8 cellular contexts compared by ENCODE assay signal in genomic region chr1:91851130-91852010, GRCh38. TPM values are rescaled to one million over a fixed set of nuclear protein-coding genes. Genes with fewer than 3 reads are reported as not detected.
A peak's percentile ranks its signal among the peaks of the same experiment; 100 is the strongest.
DNase-seq lines count a peak whose midpoint lies in the region; ATAC-seq and TF ChIP-seq lines count a peak whose summit lies in the region.

No MANE protein-coding gene starts in this region.

- no peaks in the 10 kb centered on the region for H3K9me3 ChIP-seq in fibroblast of lung (ENCODE audit: control insufficient read depth, insufficient read depth, low read depth, low read length)
- H3K9me3 ChIP-seq in osteoblast (ENCODE audit: low read depth, low read length): no peaks in the 10 kb centered on the region

- H3K79me2 ChIP-seq in fibroblast of lung (ENCODE audit: control insufficient read depth, insufficient read depth, low read length): peaks cover 31% of the 10 kb centered on the region
- H3K79me2 ChIP-seq in osteoblast (ENCODE audit: insufficient read depth, low read length): peaks cover 26% of the 10 kb centered on the region

- no peaks in the 10 kb centered on the region for H3K36me3 Mint-ChIP-seq in activated naive CD8-positive, alpha-beta T cell treated with anti-CD3 and anti-CD28 coated beads, Interleukin-2, amount 50 U/mL, for 24 hours (ENCODE audit: low read depth)

- peaks cover 8% of the 10 kb centered on the region for H3K4me1 Mint-ChIP-seq in activated naive CD8-positive, alpha-beta T cell treated with anti-CD3 and anti-CD28 coated beads, Interleukin-2, amount 50 U/mL, for 24 hours

- peak overlapping the region; percentile 75 for H3K27ac ChIP-seq in fibroblast of lung (ENCODE audit: insufficient read depth, low read length)
- H3K27ac ChIP-seq in osteoblast (ENCODE audit: low read depth, low read length): peak overlapping the region; percentile 77

- DNase-seq in DMS 273 (lab: John Stamatoyannopoulos, UW; ENCODE audit: unreplicated experiment) (peak; percentile 85), NCI-H748 treated with DMSO at 0.1 percent for 48 hours (lab: John Stamatoyannopoulos, UW) (peak; percentile 30), fibroblast of lung (ENCODE audit: low read depth in 2 of 2) (peak; percentile 74 to 96), osteoblast (ENCODE audit: insufficient read length, low spot score, missing footprints) (peak; percentile 87)
- no peak for DNase-seq in activated naive CD8-positive, alpha-beta T cell treated with anti-CD3 and anti-CD28 coated beads, Interleukin-2, amount 50 U/mL, for 24 hours

- no peak for ATAC-seq in HG03565 (IDR thresholded peaks at IDR 0.05; ENCODE audit: unreplicated experiment)
- no peak for ATAC-seq in HG03571 (IDR thresholded peaks at IDR 0.05; ENCODE audit: unreplicated experiment)
- ATAC-seq in activated naive CD8-positive, alpha-beta T cell treated with anti-CD3 and anti-CD28 coated beads, Interleukin-2, amount 50 U/mL, for 24 hours: no peak
- ATAC-seq in HG03139 (IDR thresholded peaks at IDR 0.05; ENCODE audit: unreplicated experiment): no peak

- peaks cover 14% of the 10 kb centered on the region for H3K4me1 ChIP-seq in fibroblast of lung (ENCODE audit: control insufficient read depth, extremely low read depth, insufficient read depth, low read length)
- peaks cover 15% of the 10 kb centered on the region for H3K4me1 ChIP-seq in osteoblast (ENCODE audit: insufficient read depth, low read length)

- peak overlapping the region; percentile 31 to 48 (median 42) for H3K4me3 ChIP-seq in fibroblast of lung (replicated peaks in 1 of 4; ENCODE audit: control extremely low read depth in 1 of 4, insufficient read depth in 1 of 4, low read depth in 3 of 4, low read length in 4 of 4)
- H3K4me3 ChIP-seq in osteoblast (ENCODE audit: insufficient read depth, low read length): peak overlapping the region; percentile 70

- H3K27ac Mint-ChIP-seq in activated naive CD8-positive, alpha-beta T cell treated with anti-CD3 and anti-CD28 coated beads, Interleukin-2, amount 50 U/mL, for 24 hours: no peak overlapping the region

- H3K27me3 Mint-ChIP-seq in activated naive CD8-positive, alpha-beta T cell treated with anti-CD3 and anti-CD28 coated beads, Interleukin-2, amount 50 U/mL, for 24 hours: no peaks in the 10 kb centered on the region

- H2AFZ ChIP-seq in fibroblast of lung (ENCODE audit: low read length) (peak overlapping the region; percentile 44), osteoblast (ENCODE audit: low read length) (peak overlapping the region; percentile 90)

- TF ChIP-seq CTCF in fibroblast of lung (conservative IDR thresholded peaks at IDR 0.05 in 1 of 2, IDR thresholded peaks at IDR 0.05 in 1 of 2; ENCODE audit: low read depth in 1 of 2, low read length in 2 of 2): no peak
- no peak for TF ChIP-seq CTCF in osteoblast (IDR thresholded peaks at IDR 0.05; ENCODE audit: extremely low read depth, low read depth, low read length)

- no peaks in the 10 kb centered on the region for H3K9me3 Mint-ChIP-seq in activated naive CD8-positive, alpha-beta T cell treated with anti-CD3 and anti-CD28 coated beads, Interleukin-2, amount 50 U/mL, for 24 hours

- peak overlapping the region; percentile 84 for H3K4me2 ChIP-seq in fibroblast of lung (ENCODE audit: extremely low read depth, insufficient read depth, low read length)
- peak overlapping the region; percentile 90 for H3K4me2 ChIP-seq in osteoblast (ENCODE audit: insufficient read depth, low read length)

- H3K36me3 ChIP-seq in fibroblast of lung (ENCODE audit: control insufficient read depth, insufficient read depth, low read length) (no peaks in the 10 kb centered on the region), osteoblast (ENCODE audit: insufficient read depth, low read length) (no peaks in the 10 kb centered on the region)

- H3K9ac ChIP-seq in fibroblast of lung (ENCODE audit: insufficient read depth, low read length): peak overlapping the region; percentile 49

- H3K4me3 Mint-ChIP-seq in activated naive CD8-positive, alpha-beta T cell treated with anti-CD3 and anti-CD28 coated beads, Interleukin-2, amount 50 U/mL, for 24 hours: no peak overlapping the region

- H3K27me3 ChIP-seq in fibroblast of lung (ENCODE audit: control insufficient read depth, insufficient read depth, low read length) (no peaks in the 10 kb centered on the region), osteoblast (ENCODE audit: insufficient read depth, low read length) (no peaks in the 10 kb centered on the region)

- H4K20me1 ChIP-seq in fibroblast of lung (ENCODE audit: control insufficient read depth, extremely low read depth, insufficient read depth, low read length): no peaks in the 10 kb centered on the region
- no peaks in the 10 kb centered on the region for H4K20me1 ChIP-seq in osteoblast (ENCODE audit: insufficient read depth, low read length)

RNA-seq across cellular contexts. Expression of gene TGFBR3, which starts 34.6 kb away (rescaled TPM):
- 31.6 and 98.1 TPM in 2 replicates for total RNA-seq in fibroblast of lung
- polyA plus RNA-seq in fibroblast of lung: 56.8 and 68.3 TPM in 2 replicates
- 22.3 and 32.9 TPM in 2 replicates for polyA plus RNA-seq in fibroblast of lung (2012)
- polyA minus RNA-seq in fibroblast of lung (ENCODE audit: low replicate concordance): 115 and 133 TPM in 2 replicates
- total RNA-seq in osteoblast: 32.2 and 41.5 TPM in 2 replicates
